29 cellular contexts compared by ENCODE assay signal in genomic region chr5:55524816-55525215, GRCh38.
"Had no signal": no experiment of that assay in that cellular context is flagged by ENCODE, and none has a peak within 500 bp of the region (broad histone marks: within the 10 kb centered on the region; RNA-seq: fewer than 3 reads in every experiment).

No MANE protein-coding gene starts in this region.

- DNase-seq: activated CD4-positive, alpha-beta T cell treated with anti-CD3 and anti-CD28 coated beads for 4 hours; activated CD4-positive, alpha-beta T cell treated with anti-CD3 and anti-CD28 coated beads, Interleukin-2, amount 50 U/mL, for 48 hours; activated CD8-positive, alpha-beta memory T cell treated with anti-CD3 and anti-CD28 coated beads, Interleukin-2, amount 50 U/mL, for 48 hours; activated naive CD4-positive, alpha-beta T cell; activated naive CD8-positive, alpha-beta T cell treated with anti-CD3 and anti-CD28 coated beads, Interleukin-2, amount 10 ng/mL, durations not matched to agents 7 days and 5 days; activated T-cell treated with anti-CD3 and anti-CD28 coated beads, Interleukin-2, amount 50 U/mL, for 24 hours; amygdala; central memory CD4-positive, alpha-beta T cell; endodermal cell; foreskin fibroblast; heart left ventricle; hypothalamus; immature natural killer cell; kidney; left colon; naive B cell; nucleus accumbens; pancreas; right cardiac atrium; spleen; stimulated activated naive CD4-positive, alpha-beta T cell treated with Interleukin-2 at 50 U/mL for 16 hours; substantia nigra; T-helper 2 cell; upper lobe of left lung had no signal

- H3K9me3 Mint-ChIP-seq: activated naive CD8-positive, alpha-beta T cell treated with anti-CD3 and anti-CD28 coated beads, Interleukin-2, amount 10 ng/mL, durations not matched to agents 7 days and 5 days; activated T-cell treated with anti-CD3 and anti-CD28 coated beads, Interleukin-2, amount 50 U/mL, for 24 hours; endodermal cell; immature natural killer cell; mesothelial cell of epicardium; naive B cell; WTC11 had no signal

- H3K27ac Mint-ChIP-seq: activated naive CD8-positive, alpha-beta T cell treated with anti-CD3 and anti-CD28 coated beads, Interleukin-2, amount 10 ng/mL, durations not matched to agents 7 days and 5 days; activated T-cell treated with anti-CD3 and anti-CD28 coated beads, Interleukin-2, amount 50 U/mL, for 24 hours; immature natural killer cell; mesothelial cell of epicardium had no signal

- H3K9me3 ChIP-seq: breast epithelium, heart left ventricle, pancreas, spleen, upper lobe of left lung, vagina had no signal

- H3K4me3 ChIP-seq: breast epithelium, heart left ventricle, pancreas, spleen, upper lobe of left lung, vagina had no signal

- H3K4me3 Mint-ChIP-seq: activated naive CD8-positive, alpha-beta T cell treated with anti-CD3 and anti-CD28 coated beads, Interleukin-2, amount 10 ng/mL, durations not matched to agents 7 days and 5 days; activated T-cell treated with anti-CD3 and anti-CD28 coated beads, Interleukin-2, amount 50 U/mL, for 24 hours; endodermal cell; immature natural killer cell; mesothelial cell of epicardium; naive B cell; WTC11 had no signal

- FAIRE-seq: kidney, pancreas had no signal

- ATAC-seq: esophagus mucosa, heart left ventricle, left colon, pancreas, right cardiac atrium, WTC11 had no signal

- H3K4me1 Mint-ChIP-seq: immature natural killer cell had no signal

- H3K27me3 Mint-ChIP-seq: activated naive CD8-positive, alpha-beta T cell treated with anti-CD3 and anti-CD28 coated beads, Interleukin-2, amount 10 ng/mL, durations not matched to agents 7 days and 5 days; activated T-cell treated with anti-CD3 and anti-CD28 coated beads, Interleukin-2, amount 50 U/mL, for 24 hours; naive B cell had no signal

- H3K27me3 ChIP-seq: breast epithelium, heart left ventricle, pancreas, spleen, upper lobe of left lung, vagina had no signal

- H3K27ac ChIP-seq: breast epithelium, pancreas, spleen, upper lobe of left lung, vagina had no signal

- H3K36me3 ChIP-seq: breast epithelium, pancreas, spleen, upper lobe of left lung, vagina had no signal

- H3K4me1 ChIP-seq: breast epithelium, spleen had no signal

- H3K36me3 Mint-ChIP-seq: mesothelial cell of epicardium, naive B cell had no signal
